In genomic region chr2:18423636-18424035, GRCh38 we compare ENCODE assay signal across 22 cellular contexts.
"Had no signal": no experiment of that assay in that cellular context is flagged by ENCODE, and none has a peak within 500 bp of the region (broad histone marks: within the 10 kb centered on the region; RNA-seq: fewer than 3 reads in every experiment).

No MANE protein-coding gene starts in this region.

- H3K9ac ChIP-seq: KMS-11, SK-N-SH had no signal

- DNase-seq: Kasumi-1, MM.1S, NCI-H1092 treated with DMSO at 0.1 percent for 48 hours, NCI-H1436, NCI-H187, NCI-H2029, NCI-H2081 treated with DMSO at 0.1 percent for 48 hours, NCI-H2171, NCI-H226, NCI-H446, NCI-H524 treated with DMSO at 0.1 percent for 48 hours, NCI-H69, NCI-H774, SHP77, SK-N-SH, SW 1271, T-cell had no signal

- H3K27ac ChIP-seq: KMS-11, RWPE1 had no signal

- H3K4me3 ChIP-seq: K562 had no signal

- H3K9me3 ChIP-seq: SK-N-SH had no signal

- H3K9me2 ChIP-seq: SK-N-SH had no signal

- ATAC-seq: HepG2, K562, Panc1, T-cell had no signal

- H3K4me2 ChIP-seq: KMS-11, SK-N-SH had no signal
